In genomic region chr19:32702010-32702409, GRCh38 we compare ENCODE assay signal across 3 cellular contexts.
TF ChIP-seq lines count a peak whose summit lies in the region.

No MANE protein-coding gene starts in this region.

TF ChIP-seq in SK-N-SH treated with all-trans-retinoic acid at 6 μM for 48 hours, 23 proteins besides CTCF, POLR2A, EP300 and RAD21:
- TF ChIP-seq CREB5 (CRISPR knock-in tag; IDR thresholded peaks at IDR 0.05; ENCODE audit: low read depth), result no peak
- no peak for TF ChIP-seq TOX (CRISPR knock-in tag; IDR thresholded peaks at IDR 0.05; ENCODE audit: borderline replicate concordance)
- no peak for TF ChIP-seq PATZ1 (CRISPR knock-in tag; IDR thresholded peaks at IDR 0.05; ENCODE audit: borderline replicate concordance)
- peak; percentile 75 for TF ChIP-seq ISL1 (CRISPR knock-in tag; IDR thresholded peaks at IDR 0.05)
- peak; percentile 62; the same call in 1 of the 2 replicates for TF ChIP-seq TCF4 (CRISPR knock-in tag; IDR thresholded peaks at IDR 0.05; ENCODE audit: borderline replicate concordance)
- peak; percentile 82; the same call in 1 of the 2 replicates for TF ChIP-seq SNAI2 (CRISPR knock-in tag; IDR thresholded peaks at IDR 0.05)
- TF ChIP-seq PPARA (CRISPR knock-in tag; IDR thresholded peaks at IDR 0.05; ENCODE audit: borderline replicate concordance), result no peak

TF ChIP-seq in SK-N-SH, 30 proteins besides CTCF, POLR2A, EP300 and RAD21:
- TF ChIP-seq MAX (IDR thresholded peaks at IDR 0.05; ENCODE audit: low read depth) (no peak), EZH2phosphoT487 (IDR thresholded peaks at IDR 0.05; ENCODE audit: borderline replicate concordance, low read depth) (no peak)

TF ChIP-seq in HepG2, 621 proteins besides CTCF, POLR2A, EP300 and RAD21 (continues in another document):
- 0 out of 2 replicates have a peak, but pooled peaks have one; percentile 71 for TF ChIP-seq HOXD1 (CRISPR knock-in tag; IDR thresholded peaks at IDR 0.05)
- 0 out of 2 replicates have a peak, but pooled peaks have one; percentile 17 for TF ChIP-seq PATZ1 (CRISPR knock-in tag; IDR thresholded peaks at IDR 0.05)
- no peak for TF ChIP-seq NFE2L2 (IDR thresholded peaks at IDR 0.05; ENCODE audit: low read length)
- TF ChIP-seq ZNF703 (CRISPR knock-in tag; IDR thresholded peaks at IDR 0.05; ENCODE audit: borderline replicate concordance), result peak; percentile 91
- TF ChIP-seq ZNF513 (CRISPR knock-in tag; conservative IDR thresholded peaks at IDR 0.05), result no peak
- TF ChIP-seq SALL1 (CRISPR knock-in tag; IDR thresholded peaks at IDR 0.05), result 0 out of 2 replicates have a peak, but pooled peaks have one; percentile 12
- peak; percentile 30; the same call in 1 of the 2 replicates for TF ChIP-seq RXRA (CRISPR knock-in tag; IDR thresholded peaks at IDR 0.05)
- TF ChIP-seq ZNF609 (CRISPR knock-in tag; IDR thresholded peaks at IDR 0.05; ENCODE audit: borderline replicate concordance), result peak; percentile 99
- TF ChIP-seq SAP130 (CRISPR knock-in tag; IDR thresholded peaks at IDR 0.05; ENCODE audit: low read depth), result 0 out of 2 replicates have a peak, but pooled peaks have one; percentile 30
- TF ChIP-seq ELK4 (CRISPR knock-in tag; IDR thresholded peaks at IDR 0.05; ENCODE audit: borderline replicate concordance), result no peak
- TF ChIP-seq BCL6 (CRISPR knock-in tag; IDR thresholded peaks at IDR 0.05), result 0 out of 2 replicates have a peak, but pooled peaks have one; percentile 41
- TF ChIP-seq CBFB (CRISPR knock-in tag; IDR thresholded peaks at IDR 0.05), result peak; percentile 96
- peak; percentile 99 for TF ChIP-seq RERE (CRISPR knock-in tag; IDR thresholded peaks at IDR 0.05; ENCODE audit: low read depth)
- peak; percentile 98 for TF ChIP-seq NR2F6 (IDR thresholded peaks at IDR 0.05)
- peak; percentile 85 for TF ChIP-seq NR2F6 (CRISPR knock-in tag; IDR thresholded peaks at IDR 0.05)
- TF ChIP-seq SRSF9 (IDR thresholded peaks at IDR 0.05; ENCODE audit: borderline replicate concordance, insufficient read depth, low read depth, low read length, poor library complexity, severe bottlenecking), result no peak
- TF ChIP-seq HNRNPL (IDR thresholded peaks at IDR 0.05; ENCODE audit: low read depth, low read length), result no peak
- TF ChIP-seq CSRNP2 (CRISPR knock-in tag; conservative IDR thresholded peaks at IDR 0.05; ENCODE audit: low read depth), result no peak
- peak; percentile 97 for TF ChIP-seq GFI1 (CRISPR knock-in tag; IDR thresholded peaks at IDR 0.05; ENCODE audit: borderline replicate concordance)
- no peak for TF ChIP-seq ZNF749 (CRISPR knock-in tag; IDR thresholded peaks at IDR 0.05; ENCODE audit: borderline replicate concordance)
- peak; percentile 59 to 72; a peak in 3 of 4 replicates for TF ChIP-seq NR2F1 (CRISPR knock-in tag; IDR thresholded peaks at IDR 0.05)
- peak; percentile 22; the same call in 1 of the 2 replicates for TF ChIP-seq ZNF331 (CRISPR knock-in tag; IDR thresholded peaks at IDR 0.05)
- no peak for TF ChIP-seq ZNF205 (CRISPR knock-in tag; IDR thresholded peaks at IDR 0.05)
- peak; percentile 94 for TF ChIP-seq PITX1 (CRISPR knock-in tag; IDR thresholded peaks at IDR 0.05)
- TF ChIP-seq NCOA2 (CRISPR knock-in tag; IDR thresholded peaks at IDR 0.05), result peak; percentile 66
- TF ChIP-seq BATF2 (CRISPR knock-in tag; IDR thresholded peaks at IDR 0.05), result no peak
- peak; percentile 46; the same call in 1 of the 2 replicates for TF ChIP-seq SOX5 (CRISPR knock-in tag; IDR thresholded peaks at IDR 0.05; ENCODE audit: borderline replicate concordance)
- no peak for TF ChIP-seq ZNF251 (CRISPR knock-in tag; IDR thresholded peaks at IDR 0.05)
- peak; percentile 32; the same call in 1 of the 2 replicates for TF ChIP-seq HDAC1 (CRISPR knock-in tag; IDR thresholded peaks at IDR 0.05)
- TF ChIP-seq ZSCAN5A (CRISPR knock-in tag; IDR thresholded peaks at IDR 0.05; ENCODE audit: borderline replicate concordance), result no peak
- no peak for TF ChIP-seq NCOR1 (IDR thresholded peaks at IDR 0.05; ENCODE audit: borderline replicate concordance, low read length)
- peak; percentile 59; the same call in 1 of the 2 replicates for TF ChIP-seq REPIN1 (CRISPR knock-in tag; IDR thresholded peaks at IDR 0.05; ENCODE audit: borderline replicate concordance, low read depth)
- no peak for TF ChIP-seq KLF11 (CRISPR knock-in tag; IDR thresholded peaks at IDR 0.05)
- TF ChIP-seq PHF20 (CRISPR knock-in tag; IDR thresholded peaks at IDR 0.05), result no peak
